ENCODE assay signal across 23 cellular contexts in the genomic region with DNA sequence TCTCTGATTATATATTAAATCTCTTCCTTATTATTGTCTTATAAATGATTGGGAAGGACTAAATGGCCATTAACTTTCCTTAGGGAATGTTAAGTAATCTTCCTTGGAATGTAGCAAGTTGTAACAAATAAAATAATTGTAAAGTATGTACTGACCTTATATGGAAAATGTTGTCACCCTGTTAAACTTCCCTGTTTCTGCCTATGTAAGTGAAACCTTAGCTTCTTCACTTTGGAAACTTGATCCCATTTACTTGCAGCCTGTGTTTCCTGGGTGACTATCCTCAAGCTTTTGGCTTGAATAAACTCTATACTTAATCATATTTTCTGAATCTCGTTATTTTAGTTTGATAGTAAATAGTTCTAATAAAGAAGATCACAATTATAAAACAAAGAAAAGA.
"Had no signal": no experiment of that assay in that cellular context is flagged by ENCODE, and none has a peak within 500 bp of the region (broad histone marks: within the 10 kb centered on the region; RNA-seq: fewer than 3 reads in every experiment).

No MANE protein-coding gene starts in this region.

- H3K9me3 ChIP-seq: Peyer's patch had no signal

- H3K4me3 ChIP-seq: cardiac muscle cell, Peyer's patch had no signal

- H3K4me3 Mint-ChIP-seq: activated CD8-positive, alpha-beta memory T cell treated with anti-CD3 and anti-CD28 coated beads, Interleukin-2, amount 10 ng/mL, durations not matched to agents 7 days and 5 days; activated naive CD4-positive, alpha-beta T cell treated with anti-CD3 and anti-CD28 coated beads for 36 hours; activated naive CD8-positive, alpha-beta T cell; activated T-cell treated with anti-CD3 and anti-CD28 coated beads, Interleukin-2, amount 50 U/mL, for 24 hours; activated T-helper 1 cell treated with anti-CD3 and anti-CD28 coated beads, Interleukin-12 subunit alpha, Interleukin-12 subunit beta, Interleukin-2, Interleukin-4 antibody, amounts not matched to agents 30 ng/mL and 10 ng/mL and 1 ng/mL, durations not matched to agents 14 hours and 24 hours and 36 hours; brain; T-helper 1 cell treated with Interleukin-12 subunit alpha and Interleukin-12 subunit beta and Interleukin-4 antibody, amounts not matched to agents 30 μg/mL and 1 μg/mL, for 36 hours; WTC11 had no signal

- H3K27ac Mint-ChIP-seq: activated CD8-positive, alpha-beta memory T cell treated with anti-CD3 and anti-CD28 coated beads, Interleukin-2, amount 10 ng/mL, durations not matched to agents 7 days and 5 days; activated naive CD4-positive, alpha-beta T cell treated with anti-CD3 and anti-CD28 coated beads for 36 hours; activated naive CD8-positive, alpha-beta T cell; activated T-cell treated with anti-CD3 and anti-CD28 coated beads, Interleukin-2, amount 50 U/mL, for 24 hours; activated T-helper 1 cell treated with anti-CD3 and anti-CD28 coated beads, Interleukin-12 subunit alpha, Interleukin-12 subunit beta, Interleukin-2, Interleukin-4 antibody, amounts not matched to agents 30 ng/mL and 10 ng/mL and 1 ng/mL, durations not matched to agents 14 hours and 24 hours and 36 hours; brain; T-helper 1 cell treated with Interleukin-12 subunit alpha and Interleukin-12 subunit beta and Interleukin-4 antibody, amounts not matched to agents 30 μg/mL and 1 μg/mL, for 36 hours; WTC11 had no signal

- H3K27me3 Mint-ChIP-seq: activated CD8-positive, alpha-beta memory T cell treated with anti-CD3 and anti-CD28 coated beads, Interleukin-2, amount 10 ng/mL, durations not matched to agents 7 days and 5 days; activated naive CD8-positive, alpha-beta T cell; activated T-cell treated with anti-CD3 and anti-CD28 coated beads, Interleukin-2, amount 50 U/mL, for 24 hours; brain had no signal

- H3K36me3 ChIP-seq: cardiac muscle cell, Peyer's patch had no signal

- H3K4me1 ChIP-seq: Peyer's patch had no signal

- ATAC-seq: activated CD8-positive, alpha-beta memory T cell treated with anti-CD3 and anti-CD28 coated beads, Interleukin-2, amount 10 ng/mL, durations not matched to agents 7 days and 5 days; WTC11 had no signal

- H3K4me1 Mint-ChIP-seq: activated CD8-positive, alpha-beta memory T cell treated with anti-CD3 and anti-CD28 coated beads, Interleukin-2, amount 10 ng/mL, durations not matched to agents 7 days and 5 days had no signal

- H3K27me3 ChIP-seq: cardiac muscle cell, Peyer's patch had no signal

- H3K27ac ChIP-seq: cardiac muscle cell, Peyer's patch had no signal

- H3K36me3 Mint-ChIP-seq: activated CD8-positive, alpha-beta memory T cell treated with anti-CD3 and anti-CD28 coated beads, Interleukin-2, amount 10 ng/mL, durations not matched to agents 7 days and 5 days; activated naive CD8-positive, alpha-beta T cell; brain; WTC11 had no signal

- DNase-seq: activated CD4-positive, alpha-beta T cell treated with anti-CD3 and anti-CD28 coated beads for 48 hours; activated CD4-positive, alpha-beta T cell treated with anti-CD3 and anti-CD28 coated beads, Interleukin-2, amount 50 U/mL, for 4 hours; activated CD4-positive, CD25-positive, alpha-beta regulatory T cell treated with anti-CD3 and anti-CD28 coated beads, Interleukin-2, amount 50 U/mL, for 72 hours; activated CD8-positive, alpha-beta memory T cell treated with anti-CD3 and anti-CD28 coated beads, Interleukin-2, amount 10 ng/mL, durations not matched to agents 7 days and 5 days; activated effector memory CD4-positive, alpha-beta T cell treated with anti-CD3 and anti-CD28 coated beads, Interleukin-2, amount 50 U/mL, for 16 hours; activated naive CD4-positive, alpha-beta T cell treated with anti-CD3 and anti-CD28 coated beads for 36 hours; activated T-cell treated with anti-CD3 and anti-CD28 coated beads, Interleukin-2, amount 50 U/mL, for 24 hours; amygdala; NCI-H1092; NCI-H1417; NCI-H1930; NCI-H345; NCI-H510A; NCI-H526 treated with DMSO at 0.1 percent for 48 hours; NCI-H82; Peyer's patch; SHP77 treated with DMSO at 0.1 percent for 48 hours had no signal

- H3K9me3 Mint-ChIP-seq: activated T-cell treated with anti-CD3 and anti-CD28 coated beads, Interleukin-2, amount 50 U/mL, for 24 hours; activated T-helper 1 cell treated with anti-CD3 and anti-CD28 coated beads, Interleukin-12 subunit alpha, Interleukin-12 subunit beta, Interleukin-2, Interleukin-4 antibody, amounts not matched to agents 30 ng/mL and 10 ng/mL and 1 ng/mL, durations not matched to agents 14 hours and 24 hours and 36 hours; brain; T-helper 1 cell treated with Interleukin-12 subunit alpha and Interleukin-12 subunit beta and Interleukin-4 antibody, amounts not matched to agents 30 μg/mL and 1 μg/mL, for 36 hours; WTC11 had no signal
